10 cellular contexts compared by ENCODE assay signal in genomic region chr9:34744295-34745221, GRCh38. TPM values are rescaled to one million over a fixed set of nuclear protein-coding genes. Genes with fewer than 3 reads are reported as not detected.
A peak's percentile ranks its signal among the peaks of the same experiment; 100 is the strongest.
DNase-seq lines count a peak whose midpoint lies in the region; ATAC-seq and TF ChIP-seq lines count a peak whose summit lies in the region.
"Had no signal": no experiment of that assay in that cellular context is flagged by ENCODE, and none has a peak within 500 bp of the region (broad histone marks: within the 10 kb centered on the region; RNA-seq: fewer than 3 reads in every experiment).

No MANE protein-coding gene starts in this region.

- no peaks in the 10 kb centered on the region for H4K20me1 ChIP-seq in HCT116 (ENCODE audit: insufficient read depth)
- no peaks in the 10 kb centered on the region for H4K20me1 ChIP-seq in PC-3 (ENCODE audit: low read length)

- H3K27me3 ChIP-seq in HCT116 (ENCODE audit: insufficient read depth, low read length) (no peaks in the 10 kb centered on the region), PC-3 (ENCODE audit: low read length) (no peaks in the 10 kb centered on the region), gastrocnemius medialis (no peaks in the 10 kb centered on the region), spleen (replicated peaks in 1 of 7) (peaks cover 0 to 5% (median 0%) of the 10 kb centered on the region in 7 donors)
- H3K27me3 ChIP-seq: cardiac muscle cell had no signal

- 80 to 89% (median 84%) methylated on average over 2 of the region's 2 CpGs for WGBS in spleen, 5 donors

- peak overlapping the region; percentile 54 for H3K4me2 ChIP-seq in HCT116 (ENCODE audit: low read length)
- H3K4me2 ChIP-seq in PC-3 (ENCODE audit: low read length): peak overlapping the region; percentile 66

- no peaks in the 10 kb centered on the region for H3K36me3 ChIP-seq in HCT116 (ENCODE audit: control insufficient read depth in 1 of 2, insufficient read depth in 2 of 2, low read length in 2 of 2)
- no peaks in the 10 kb centered on the region for H3K36me3 ChIP-seq in PC-3 (ENCODE audit: low read depth, low read length)
- H3K36me3 ChIP-seq in gastrocnemius medialis: no peaks in the 10 kb centered on the region
- H3K36me3 ChIP-seq in spleen: no peaks in the 10 kb centered on the region
- H3K36me3 ChIP-seq: cardiac muscle cell had no signal

- TF ChIP-seq POLR2A in HCT116 (IDR thresholded peaks at IDR 0.05; ENCODE audit: borderline replicate concordance, extremely low read depth, insufficient read depth, insufficient read length) (no peak), gastrocnemius medialis (IDR thresholded peaks at IDR 0.05) (no peak), spleen (IDR thresholded peaks at IDR 0.05) (no peak)

- BruUV-seq in HCT116 (replicated peaks; lab: Mats Ljungman, UMichigan) (no TSS peak), PC-3 (replicated peaks; lab: Mats Ljungman, UMichigan) (no TSS peak)

- H3K79me2 ChIP-seq in HCT116 (ENCODE audit: insufficient read depth, low read length): no peaks in the 10 kb centered on the region
- H3K79me2 ChIP-seq in PC-3 (ENCODE audit: low read length): no peaks in the 10 kb centered on the region

- H3K9ac ChIP-seq in HCT116 (ENCODE audit: low read length) (no peak overlapping the region), PC-3 (ENCODE audit: low read length) (no peak overlapping the region)

- H2AFZ ChIP-seq in HCT116 (ENCODE audit: low read depth, low read length, poor library complexity, severe bottlenecking) (peak overlapping the region; percentile 28), PC-3 (ENCODE audit: low read length) (no peak overlapping the region)

- H3K9me3 ChIP-seq in HCT116 (ENCODE audit: control insufficient read depth in 1 of 2, insufficient read depth in 1 of 2, low read depth in 1 of 2, low read length in 2 of 2) (no peaks in the 10 kb centered on the region), PC-3 (ENCODE audit: low read length) (no peaks in the 10 kb centered on the region), gastrocnemius medialis (no peaks in the 10 kb centered on the region), spleen (peaks cover 0 to 15% (median 9%) of the 10 kb centered on the region in 8 donors)

- intact Hi-C loops in HCT116 (cut with micrococcal nuclease): no loop called here
- intact Hi-C loops in PC-3 (cut with micrococcal nuclease): loop anchor here (5.0 kb wide), 1 partner anchor 42 kb away; no protein-coding TSS in a partner anchor
- intact Hi-C loops in gastrocnemius medialis (cut with DNase I; ENCODE audit: low total_unique reads): no loop called here
- intact Hi-C loops in spleen (cut with DNase I; ENCODE audit: low total_unique reads): no loop called here

- H3K27ac ChIP-seq in HCT116 (ENCODE audit: low read depth, low read length): no peak overlapping the region
- peak overlapping the region; percentile 64 for H3K27ac ChIP-seq in PC-3 (ENCODE audit: low read length)
- no peak overlapping the region for H3K27ac ChIP-seq in gastrocnemius medialis
- peak overlapping the region in 1 of 8 donors; percentile 44 for H3K27ac ChIP-seq in spleen
- H3K27ac ChIP-seq: cardiac muscle cell had no signal

- ATAC-seq in HCT116 (peak; percentile 91), PC-3 (peak; percentile 92), gastrocnemius medialis (peak; percentile 61 to 85), HG02885 (IDR thresholded peaks at IDR 0.05; ENCODE audit: poor library complexity, unreplicated experiment) (no peak)
- ATAC-seq: stimulated activated naive CD8-positive, alpha-beta T cell treated with anti-CD3 and anti-CD28 coated beads, Interleukin-15, Interleukin-2, amounts not matched to agents 100 U/mL and 50 U/mL, for 24 hours had no signal

- 0 out of 4 replicates have a peak overlapping the region, but pooled peaks of 1 of the 2 experiments have one; percentile 11 for H3K4me3 ChIP-seq in HCT116 (replicated peaks in 1 of 2; ENCODE audit: low read depth in 1 of 2, low read length in 2 of 2)
- H3K4me3 ChIP-seq in PC-3 (ENCODE audit: low read length): no peak overlapping the region; the same call in 1 of the 2 replicates
- H3K4me3 ChIP-seq in gastrocnemius medialis: no peak overlapping the region
- no peak overlapping the region for H3K4me3 ChIP-seq in spleen
- H3K4me3 ChIP-seq: cardiac muscle cell, skin epidermis had no signal

- POLR2A ChIA-PET in HCT116 (lab: Charles Lee) (interaction anchor here (1.8 kb wide), 1 partner anchor 16 kb away, joined by 4 read pairs; no protein-coding TSS in a partner anchor), PC-3 (lab: Charles Lee; ENCODE audit: unreplicated experiment) (interaction anchor here (0.7 kb wide), 1 partner anchor 24 kb away, joined by 7 read pairs; no protein-coding TSS in a partner anchor)

- in situ Hi-C loops in gastrocnemius medialis (cut with MboI; ENCODE audit: low sequenced_read_pairs in 4 of 4): no loop called here

- RAD21 ChIA-PET in HCT116 (lab: Charles Lee; ENCODE audit: low non-redundant PET in 1 of 2, low total read pairs in 2 of 2, uncharacterized antibody in 2 of 2, unreplicated experiment in 2 of 2): interaction anchor here (0.6 to 1.0 kb wide), 3 partner anchors 16 to 155 kb away, joined by 3 to 5 read pairs (median 3); no protein-coding TSS in a partner anchor

- H3K4me1 ChIP-seq in HCT116 (ENCODE audit: control insufficient read depth in 1 of 2, insufficient read depth in 2 of 2, low read length in 2 of 2) (peaks cover 12 to 19% of the 10 kb centered on the region in 2 experiments), PC-3 (ENCODE audit: insufficient read depth, low read length) (peaks cover 35% of the 10 kb centered on the region), gastrocnemius medialis (no peaks in the 10 kb centered on the region), spleen (peaks cover 0 to 4% (median 0%) of the 10 kb centered on the region in 6 donors)

- TF ChIP-seq CTCF in HCT116 (IDR thresholded peaks at IDR 0.05 in 2 of 3, conservative IDR thresholded peaks at IDR 0.05 in 1 of 3; ENCODE audit: borderline replicate concordance in 1 of 3, insufficient read depth in 1 of 3, low read depth in 2 of 3, low read length in 2 of 3) (no peak), PC-3 (conservative IDR thresholded peaks at IDR 0.05; ENCODE audit: low read depth, low read length) (no peak), gastrocnemius medialis (IDR thresholded peaks at IDR 0.05 in 4 of 5, conservative IDR thresholded peaks at IDR 0.05 in 1 of 5) (no peak), spleen (IDR thresholded peaks at IDR 0.05 in 8 of 11, conservative IDR thresholded peaks at IDR 0.05 in 3 of 11) (no peak)

- TF ChIP-seq RAD21 in HCT116 (IDR thresholded peaks at IDR 0.05; ENCODE audit: low read depth): no peak

- CTCF ChIA-PET in HCT116 (lab: Charles Lee): interaction anchor here (1.0 to 2.5 kb wide), 5 partner anchors 10 to 185 kb away, joined by 3 to 16 read pairs (median 4); no protein-coding TSS in a partner anchor
- CTCF ChIA-PET in PC-3 (lab: Charles Lee): interaction anchor here (1.6 kb wide), 1 partner anchor 16 kb away, joined by 3 read pairs; no protein-coding TSS in a partner anchor

- H3F3A ChIP-seq in PC-3 (ENCODE audit: low read length, unreplicated experiment): peaks cover 5% of the 10 kb centered on the region

- H3K9me2 ChIP-seq in HCT116 (ENCODE audit: insufficient read depth) (no peaks in the 10 kb centered on the region), PC-3 (replicated peaks; ENCODE audit: low read length) (no peaks in the 10 kb centered on the region)

- DNase-seq in HCT116 (ENCODE audit: low read depth, low spot score) (peak; percentile 35), PC-3 (peak; percentile 90), fibroblast of the conjunctiva (ENCODE audit: low read depth) (peak; percentile 29), gastrocnemius medialis (peak; percentile 12 to 24), spleen (no peak), NCI-H1694 (lab: John Stamatoyannopoulos, UW) (no peak)
- DNase-seq: stimulated activated naive CD8-positive, alpha-beta T cell treated with anti-CD3 and anti-CD28 coated beads, Interleukin-15, Interleukin-2, amounts not matched to agents 100 U/mL and 50 U/mL, for 24 hours had no signal

TF ChIP-seq in HCT116, 20 proteins besides CTCF, POLR2A, EP300 and RAD21 (continues in another document):
- TF ChIP-seq SRF (IDR thresholded peaks at IDR 0.05; ENCODE audit: low read depth): 0 out of 2 replicates have a peak, but pooled peaks have one; percentile 13
- no peak for TF ChIP-seq TCF7L2 (IDR thresholded peaks at IDR 0.05; ENCODE audit: borderline replicate concordance, extremely low read depth, insufficient read depth, insufficient read length)
- no peak for TF ChIP-seq EZH2 (IDR thresholded peaks at IDR 0.05)
- TF ChIP-seq SIN3A (IDR thresholded peaks at IDR 0.05; ENCODE audit: low read depth): no peak; the same call in 1 of the 2 replicates
- TF ChIP-seq ZNF274 (IDR thresholded peaks at IDR 0.05; ENCODE audit: low read depth, low read length): no peak
- TF ChIP-seq, protein P1, sequence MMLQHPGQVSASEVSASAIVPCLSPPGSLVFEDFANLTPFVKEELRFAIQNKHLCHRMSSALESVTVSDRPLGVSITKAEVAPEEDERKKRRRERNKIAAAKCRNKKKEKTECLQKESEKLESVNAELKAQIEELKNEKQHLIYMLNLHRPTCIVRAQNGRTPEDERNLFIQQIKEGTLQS (IDR thresholded peaks at IDR 0.05): no peak
- TF ChIP-seq ELF1 (IDR thresholded peaks at IDR 0.05; ENCODE audit: borderline replicate concordance, low read depth): no peak
- no peak for TF ChIP-seq ZFX (IDR thresholded peaks at IDR 0.05)
- no peak for TF ChIP-seq CEBPB (IDR thresholded peaks at IDR 0.05; ENCODE audit: low read depth)
- TF ChIP-seq YY1 (IDR thresholded peaks at IDR 0.05; ENCODE audit: extremely low read depth, insufficient replicate concordance, low read depth, low read length): no peak
- peak; percentile 50 for TF ChIP-seq JUND (IDR thresholded peaks at IDR 0.05)
- TF ChIP-seq FOSL1 (IDR thresholded peaks at IDR 0.05; ENCODE audit: low read depth): peak; percentile 79

RNA-seq across cellular contexts. Expression of gene CCL21, which starts 34.6 kb away (rescaled TPM):
- total RNA-seq in HCT116 (2021; ENCODE audit: unreplicated experiment) (0.74 TPM), PC-3 (2014; rRNA removed) (not detected in 2 replicates), gastrocnemius medialis (1 to 10 TPM in 1 of 4 donors, under 1 TPM in 2, not detected in 1; 0.87 to 1.9 (median 0.91) TPM), spleen (100 to 1,000 TPM in 3 of 7 donors, 10 to 100 TPM in 4; 45.1 to 279 (median 81.8) TPM)
- polyA plus RNA-seq in HCT116 (2012): 0.09 TPM in 1 of 2 replicates, not detected in the other
- polyA plus RNA-seq in spleen: 100 to 1,000 TPM; 221 to 367 (median 312) TPM

RNA-seq across cellular contexts. Expression of gene CCL19, which starts 53.5 kb away (rescaled TPM):
- total RNA-seq in HCT116 (2021; ENCODE audit: unreplicated experiment) (not detected), PC-3 (2014; rRNA removed) (not detected in 2 replicates), gastrocnemius medialis (not detected), spleen (10 to 100 TPM in 2 of 7 donors, 1 to 10 TPM in 3, not detected in 2; 4.0 to 57.3 (median 7.4) TPM)
- not detected in 2 replicates for polyA plus RNA-seq in HCT116 (2012)
- polyA plus RNA-seq in spleen: 10 to 100 TPM; 22.1 to 73.1 (median 38.1) TPM
- total RNA-seq: cardiac muscle cell had no signal
- polyA plus RNA-seq: cardiac muscle cell had no signal

Comparison
In these comparisons a context has a peak if more than half of its experiments do, and no peak if none do; other contexts are left out.
1. DNase-seq: peak in HCT116 (single experiment), PC-3 (single experiment), fibroblast of the conjunctiva (single experiment) and gastrocnemius medialis (2 of 2); none in spleen (single experiment) and NCI-H1694 (single experiment).
2. RNA of gene CCL21, which starts 34.6 kb away (total RNA-seq): 45.1 to 279 TPM in spleen; 0.87 to 1.9 TPM in gastrocnemius medialis, 0.74 TPM in HCT116 (single experiment) and not detected in PC-3; every median in the first group is over 10 times any median in the second.